Comparison of ENCODE assay signal across 1 cellular context in the genomic region with DNA sequence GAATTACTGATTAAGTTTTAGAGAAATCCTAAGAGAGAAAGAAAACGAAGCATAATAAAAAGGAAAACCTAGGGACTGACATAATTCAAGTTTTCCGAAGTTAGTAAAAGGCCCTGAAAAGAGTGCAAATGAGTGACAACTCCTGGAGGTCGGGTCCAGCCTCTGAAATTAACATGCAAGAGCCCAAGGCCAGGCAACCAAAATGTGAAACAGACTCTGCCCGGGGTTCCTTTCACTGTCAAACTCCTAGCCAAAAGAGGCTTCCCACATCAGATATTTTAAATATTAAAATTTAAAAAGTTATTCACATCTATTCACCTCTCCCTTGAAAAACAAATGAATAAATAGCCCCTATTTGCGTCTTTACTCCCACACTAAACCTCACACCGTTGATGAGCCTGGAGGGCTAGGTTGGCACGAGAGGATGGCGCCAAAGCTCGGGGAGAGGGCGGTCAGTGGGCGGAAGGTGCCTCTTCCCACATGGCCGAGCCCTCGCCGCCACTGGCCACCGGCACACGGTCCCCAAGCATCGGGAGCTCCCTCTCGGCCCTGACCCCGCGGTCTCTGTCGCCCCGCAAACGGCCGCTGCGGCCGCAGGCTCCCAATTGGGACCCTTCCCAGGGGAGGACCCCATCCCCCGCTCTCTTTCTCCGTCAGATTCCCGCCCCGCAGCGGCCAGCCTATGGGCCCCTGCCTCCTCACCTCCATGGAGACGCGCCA.
TF ChIP-seq lines count a peak whose summit lies in the region.

No MANE protein-coding gene starts in this region.

TF ChIP-seq in neural cell, 6 proteins besides CTCF, POLR2A, EP300 and RAD21 (continued from another document):
- TF ChIP-seq EZH2 (IDR thresholded peaks at IDR 0.05; ENCODE audit: borderline replicate concordance, insufficient read depth, low read length, poor library complexity, severe bottlenecking) (no peak), MXI1 (conservative IDR thresholded peaks at IDR 0.05; ENCODE audit: poor library complexity, severe bottlenecking) (no peak)
